ENCODE assay signal across 23 cellular contexts in genomic region chr5:140468188-140468587, GRCh38.
DNase-seq lines count a peak whose midpoint lies in the region; ATAC-seq, FAIRE-seq and TF ChIP-seq lines count a peak whose summit lies in the region.
"Had no signal": no experiment of that assay in that cellular context is flagged by ENCODE, and none has a peak within 500 bp of the region (broad histone marks: within the 10 kb centered on the region; RNA-seq: fewer than 3 reads in every experiment).

No MANE protein-coding gene starts in this region.

- POLR2A ChIA-PET in MCF 10A (lab: Yijun Ruan, JAX): interaction anchor here (0.6 kb wide), 1 partner anchor 61 kb away, joined by 4 read pairs; no protein-coding TSS in a partner anchor

- ATAC-seq in gastrocnemius medialis (peak; percentile 95 to 99), HG02678 (IDR thresholded peaks at IDR 0.05; ENCODE audit: unreplicated experiment) (no peak), mucosa of descending colon (no peak)
- ATAC-seq: activated naive CD4-positive, alpha-beta T cell treated with anti-CD3 and anti-CD28 coated beads, Interleukin-2, amount 50 U/mL, for 72 hours; GM23338 had no signal

- no peak for FAIRE-seq in astrocyte (lab: Jason Lieb, UNC)
- FAIRE-seq: D721Med, urothelium cell line had no signal

- intact Hi-C loops in MCF 10A (cut with micrococcal nuclease): no loop called here
- intact Hi-C loops in breast epithelium (cut with DNase I; ENCODE audit: low total_unique reads): no loop called here
- intact Hi-C loops in gastrocnemius medialis (cut with DNase I; ENCODE audit: low total_unique reads): loop anchor here (5.0 kb wide), 1 partner anchor 66 kb away; the partner anchor contains the start of gene ANKHD1
- intact Hi-C loops in mucosa of descending colon (cut with DNase I, micrococcal nuclease): no loop called here

- H3K4me1 ChIP-seq in breast epithelium (no peaks in the 10 kb centered on the region), astrocyte (ENCODE audit: insufficient read depth, low read length) (no peaks in the 10 kb centered on the region), gastrocnemius medialis (peaks cover 17 to 18% of the 10 kb centered on the region in 2 donors), mucosa of descending colon (ENCODE audit: low read depth) (no peaks in the 10 kb centered on the region)

- H3K4me3 Mint-ChIP-seq in MCF 10A (ENCODE audit: unreplicated experiment) (peak overlapping the region; percentile 23), astrocyte (ENCODE audit: unreplicated experiment) (no peak overlapping the region)
- H3K4me3 Mint-ChIP-seq: GM23338 had no signal

- CTCF ChIA-PET in MCF 10A (lab: Yijun Ruan, JAX): no interaction called here

- no peaks in the 10 kb centered on the region for H3K36me3 ChIP-seq in breast epithelium
- H3K36me3 ChIP-seq in astrocyte (ENCODE audit: insufficient read depth, low read length): peaks cover 6% of the 10 kb centered on the region
- peaks cover 0 to 4% of the 10 kb centered on the region in 2 donors for H3K36me3 ChIP-seq in gastrocnemius medialis
- H3K36me3 ChIP-seq in mucosa of descending colon (ENCODE audit: low read depth): no peaks in the 10 kb centered on the region

- H3K4me1 Mint-ChIP-seq in MCF 10A (ENCODE audit: insufficient read depth, unreplicated experiment) (peaks cover 20% of the 10 kb centered on the region), astrocyte (ENCODE audit: low read depth, unreplicated experiment) (peaks cover 1% of the 10 kb centered on the region)
- H3K4me1 Mint-ChIP-seq: GM23338 had no signal

- no peak overlapping the region for H3K27ac ChIP-seq in breast epithelium
- H3K27ac ChIP-seq in astrocyte (ENCODE audit: low read depth, low read length): no peak overlapping the region
- peak overlapping the region; percentile 40 to 71 (median 59) for H3K27ac ChIP-seq in gastrocnemius medialis
- H3K27ac ChIP-seq: esophagus muscularis mucosa, VCaP had no signal

- no peak overlapping the region for H3K4me2 ChIP-seq in astrocyte (ENCODE audit: low read length)
- H3K4me2 ChIP-seq: GM23338 had no signal

- H3K9ac ChIP-seq in astrocyte (ENCODE audit: low read length): no peak overlapping the region

- H3K9me3 ChIP-seq in breast epithelium (no peaks in the 10 kb centered on the region), astrocyte (ENCODE audit: insufficient read depth, low read depth, low read length) (no peaks in the 10 kb centered on the region), gastrocnemius medialis (no peaks in the 10 kb centered on the region), mucosa of descending colon (no peaks in the 10 kb centered on the region)
- H3K9me3 ChIP-seq: esophagus muscularis mucosa had no signal

- TF ChIP-seq POLR2A in breast epithelium (IDR thresholded peaks at IDR 0.05) (no peak), gastrocnemius medialis (IDR thresholded peaks at IDR 0.05) (no peak)

- H3K27me3 Mint-ChIP-seq in MCF 10A (ENCODE audit: insufficient read depth, unreplicated experiment): no peaks in the 10 kb centered on the region
- no peaks in the 10 kb centered on the region for H3K27me3 Mint-ChIP-seq in astrocyte (ENCODE audit: low read depth, unreplicated experiment)

- peak overlapping the region; percentile 87 for H3K27ac Mint-ChIP-seq in MCF 10A (ENCODE audit: low read depth, unreplicated experiment)
- no peak overlapping the region for H3K27ac Mint-ChIP-seq in astrocyte (ENCODE audit: unreplicated experiment)
- H3K27ac Mint-ChIP-seq: activated naive CD4-positive, alpha-beta T cell treated with anti-CD3 and anti-CD28 coated beads, Interleukin-2, amount 50 U/mL, for 72 hours had no signal

- H3K27me3 ChIP-seq in breast epithelium: no peaks in the 10 kb centered on the region
- H3K27me3 ChIP-seq in astrocyte (ENCODE audit: insufficient read depth, low read length): no peaks in the 10 kb centered on the region
- H3K27me3 ChIP-seq in gastrocnemius medialis: no peaks in the 10 kb centered on the region
- H3K27me3 ChIP-seq: esophagus muscularis mucosa had no signal

- H2AFZ ChIP-seq in astrocyte (ENCODE audit: low read depth, low read length): no peak overlapping the region
- H2AFZ ChIP-seq: GM23338 had no signal

- H3K79me2 ChIP-seq in astrocyte (ENCODE audit: insufficient read depth, low read length): no peaks in the 10 kb centered on the region

- H4K20me1 ChIP-seq in astrocyte (ENCODE audit: insufficient read depth, low read length): no peaks in the 10 kb centered on the region

- TF ChIP-seq CTCF in MCF 10A (IDR thresholded peaks at IDR 0.05; ENCODE audit: unreplicated experiment): no peak
- no peak for TF ChIP-seq CTCF in breast epithelium (IDR thresholded peaks at IDR 0.05)
- no peak for TF ChIP-seq CTCF in astrocyte (IDR thresholded peaks at IDR 0.05; ENCODE audit: insufficient read depth, low read depth, low read length)
- TF ChIP-seq CTCF in fibroblast of the aortic adventitia (IDR thresholded peaks at IDR 0.05; ENCODE audit: insufficient read depth, low read length): no peak
- no peak for TF ChIP-seq CTCF in gastrocnemius medialis (IDR thresholded peaks at IDR 0.05 in 4 of 5, conservative IDR thresholded peaks at IDR 0.05 in 1 of 5)
- no peak for TF ChIP-seq CTCF in mucosa of descending colon (IDR thresholded peaks at IDR 0.05)

- H3K9me3 Mint-ChIP-seq in MCF 10A (ENCODE audit: unreplicated experiment) (no peaks in the 10 kb centered on the region), astrocyte (ENCODE audit: unreplicated experiment) (no peaks in the 10 kb centered on the region)
- H3K9me3 Mint-ChIP-seq: activated naive CD4-positive, alpha-beta T cell treated with anti-CD3 and anti-CD28 coated beads, Interleukin-2, amount 50 U/mL, for 72 hours; GM23338 had no signal

- DNase-seq in MCF 10A (ENCODE audit: unreplicated experiment) (peak; percentile 72), breast epithelium (ENCODE audit: low spot score in 2 of 2) (no peak), astrocyte (ENCODE audit: low read depth) (peak; percentile 21), fibroblast of the aortic adventitia (ENCODE audit: low read depth) (peak; percentile 26), gastrocnemius medialis (no peak), mucosa of descending colon (no peak), mesenteric fat pad (ENCODE audit: low spot score) (no peak)
- DNase-seq: activated CD4-positive, alpha-beta T cell treated with anti-CD3 and anti-CD28 coated beads, Interleukin-2, amount 50 U/mL, for 1 hour; caudate nucleus; effector CD4-positive, alpha-beta T cell; head of caudate nucleus; NCI-H1092; NCI-H2081; NCI-H446 treated with DMSO at 0.1 percent for 48 hours; stimulated activated CD4-positive, alpha-beta T cell treated with anti-CD3 and anti-CD28 coated beads, Interleukin-4, amount 100 ng/mL, for 4 hours; T-helper 1 cell had no signal

- no TSS peak for BruUV-seq in MCF 10A (replicated peaks; lab: Mats Ljungman, UMichigan)

- in situ Hi-C loops in gastrocnemius medialis (cut with MboI; ENCODE audit: low sequenced_read_pairs in 4 of 4): no loop called here

- H3K4me3 ChIP-seq in breast epithelium (no peak overlapping the region), astrocyte (ENCODE audit: insufficient read depth, low read depth, low read length) (no peak overlapping the region), fibroblast of the aortic adventitia (ENCODE audit: low read depth, low read length) (no peak overlapping the region), gastrocnemius medialis (no peak overlapping the region), mucosa of descending colon (no peak overlapping the region)
- H3K4me3 ChIP-seq: esophagus muscularis mucosa, GM23338 had no signal

- H3K36me3 Mint-ChIP-seq in MCF 10A (ENCODE audit: insufficient read depth, unreplicated experiment) (peaks cover 58% of the 10 kb centered on the region), astrocyte (ENCODE audit: low read depth, unreplicated experiment) (peaks cover 3% of the 10 kb centered on the region)
- H3K36me3 Mint-ChIP-seq: activated naive CD4-positive, alpha-beta T cell treated with anti-CD3 and anti-CD28 coated beads, Interleukin-2, amount 50 U/mL, for 72 hours had no signal

Comparison
In these comparisons a context has a peak if more than half of its experiments do, and no peak if none do; other contexts are left out.
1. DNase-seq: peak in MCF 10A (single experiment), astrocyte (single experiment) and fibroblast of the aortic adventitia (single experiment); none in breast epithelium (0 of 2), gastrocnemius medialis (0 of 2), mucosa of descending colon (0 of 3) and mesenteric fat pad (single experiment).
2. H3K27ac ChIP-seq: peak in gastrocnemius medialis (4 of 4); none in breast epithelium (0 of 2) and astrocyte (single experiment).
3. ATAC-seq: peak in gastrocnemius medialis (2 of 2); none in HG02678 (single experiment) and mucosa of descending colon (single experiment).